Comparison of ENCODE assay signal across 10 cellular contexts in the genomic region with DNA sequence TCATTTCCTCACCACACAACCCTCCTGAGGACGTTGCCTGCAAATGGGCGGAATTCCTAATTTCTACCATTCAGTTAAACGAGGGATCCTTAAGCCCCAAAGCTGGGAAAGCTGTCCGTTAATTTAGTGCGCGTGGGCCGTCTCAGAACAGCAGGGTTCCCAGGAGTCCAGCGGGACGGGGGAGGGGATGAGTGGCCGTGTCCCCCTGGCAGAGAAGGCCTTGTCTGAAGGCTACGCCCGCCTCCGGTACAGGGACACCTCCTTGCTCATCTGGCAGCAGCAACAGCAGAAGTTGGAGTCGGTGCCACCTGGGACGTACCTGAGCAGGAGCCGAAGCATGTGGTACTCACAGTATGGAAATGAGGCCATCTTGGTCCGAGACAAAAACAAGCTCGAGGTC. TPM values are rescaled to one million over a fixed set of nuclear protein-coding genes. Genes with fewer than 3 reads are reported as not detected.
DNase-seq lines count a peak whose midpoint lies in the region; ATAC-seq and TF ChIP-seq lines count a peak whose summit lies in the region.
"Had no signal": no experiment of that assay in that cellular context is flagged by ENCODE, and none has a peak within 500 bp of the region (broad histone marks: within the 10 kb centered on the region; RNA-seq: fewer than 3 reads in every experiment).

No MANE protein-coding gene starts in this region.

- ATAC-seq in CD4-positive, alpha-beta T cell (ENCODE audit: poor library complexity) = no peak
- no peak for ATAC-seq in GM18873 (IDR thresholded peaks at IDR 0.05; ENCODE audit: low FRiP score, unreplicated experiment)
- ATAC-seq: left lobe of liver had no signal

- no peak for TF ChIP-seq CTCF in CD4-positive, alpha-beta T cell (IDR thresholded peaks at IDR 0.05)
- TF ChIP-seq CTCF in dorsolateral prefrontal cortex (IDR thresholded peaks at IDR 0.05 in 54 of 56, conservative IDR thresholded peaks at IDR 0.05 in 2 of 56; ENCODE audit: low read depth in 1 of 56, partially characterized antibody in 56 of 56) (no peak), neural crest cell (conservative IDR thresholded peaks at IDR 0.05) (no peak)

- CTCF ChIA-PET in CD4-positive, alpha-beta T cell (lab: Charles Lee) = interaction anchor here (1.7 kb wide), 1 partner anchor 73 kb away, joined by 3 read pairs; no protein-coding TSS in a partner anchor

- no peaks in the 10 kb centered on the region for H3K9me3 Mint-ChIP-seq in CD4-positive, alpha-beta T cell
- H3K9me3 Mint-ChIP-seq in neural crest cell = no peaks in the 10 kb centered on the region

- no peak overlapping the region for H3K27ac ChIP-seq in CD4-positive, alpha-beta T cell (ENCODE audit: low read depth, low read length)
- H3K27ac ChIP-seq in Karpas-422 (ENCODE audit: low read length) = peak overlapping the region; percentile 75; the same call in 1 of the 2 replicates
- H3K27ac ChIP-seq in dorsolateral prefrontal cortex = peak overlapping the region in 4 of 59 donors; percentile 77 to 88 (median 84)
- no peak overlapping the region for H3K27ac ChIP-seq in effector memory CD4-positive, alpha-beta T cell (ENCODE audit: insufficient read depth, low read length, poor library complexity, severe bottlenecking)

- POLR2A ChIA-PET in CD4-positive, alpha-beta T cell (lab: Charles Lee) = interaction anchor here (1.0 to 3.0 kb wide), 4 partner anchors 12 to 1356 kb away, joined by 3 to 20 read pairs (median 6); partner anchors contain the start of genes DDX31, GTF3C4 and WDR5

- no peaks in the 10 kb centered on the region for H3K4me1 Mint-ChIP-seq in CD4-positive, alpha-beta T cell (ENCODE audit: low read depth)
- H3K4me1 Mint-ChIP-seq in neural crest cell = peaks cover 32% of the 10 kb centered on the region

- H3K9ac ChIP-seq in Karpas-422 (ENCODE audit: low read length) = peak overlapping the region; percentile 75

- H3K4me2 ChIP-seq in Karpas-422 (ENCODE audit: low read depth, low read length, poor library complexity, severe bottlenecking) = peak overlapping the region; percentile 81

- no peaks in the 10 kb centered on the region for H3K27me3 Mint-ChIP-seq in CD4-positive, alpha-beta T cell
- H3K27me3 Mint-ChIP-seq in neural crest cell (ENCODE audit: low read depth) = no peaks in the 10 kb centered on the region

- DNase-seq in CD4-positive, alpha-beta T cell = no peak
- DNase-seq in Karpas-422 = no peak
- no peak for DNase-seq in dorsolateral prefrontal cortex
- DNase-seq in neural crest cell (ENCODE audit: low read depth, low spot score) = no peak
- DNase-seq in stimulated activated CD4-positive, alpha-beta T cell treated with anti-CD3 and anti-CD28 coated beads, Interleukin-2, amount 100 ng/mL, for 48 hours = no peak
- no peak for DNase-seq in effector memory CD4-positive, alpha-beta T cell
- no peak for DNase-seq in stimulated activated CD4-positive, alpha-beta T cell treated with anti-CD3 and anti-CD28 coated beads, Interleukin-4, amount 100 ng/mL, for 1 hour

- no peaks in the 10 kb centered on the region for H3K9me3 ChIP-seq in CD4-positive, alpha-beta T cell (ENCODE audit: control insufficient read depth, low read length)
- no peaks in the 10 kb centered on the region for H3K9me3 ChIP-seq in Karpas-422 (ENCODE audit: low read length)
- H3K9me3 ChIP-seq in effector memory CD4-positive, alpha-beta T cell (ENCODE audit: control insufficient read depth, low read length) = no peaks in the 10 kb centered on the region
- H3K9me3 ChIP-seq: tibial nerve had no signal

- H3K4me3 ChIP-seq in Karpas-422 (ENCODE audit: low read length) = peak overlapping the region; percentile 77
- H3K4me3 ChIP-seq in dorsolateral prefrontal cortex = peak overlapping the region in 50 of 59 donors; percentile 67 to 95 (median 88)
- no peak overlapping the region for H3K4me3 ChIP-seq in effector memory CD4-positive, alpha-beta T cell (ENCODE audit: insufficient read depth, low read depth, low read length, poor library complexity, severe bottlenecking)

- H3K4me3 Mint-ChIP-seq in CD4-positive, alpha-beta T cell = peak overlapping the region; percentile 88
- H3K4me3 Mint-ChIP-seq in neural crest cell = peak overlapping the region; percentile 80

- H3K36me3 Mint-ChIP-seq in CD4-positive, alpha-beta T cell (ENCODE audit: low read depth) = peaks cover 13% of the 10 kb centered on the region
- peaks cover 7% of the 10 kb centered on the region for H3K36me3 Mint-ChIP-seq in neural crest cell (ENCODE audit: low read depth)

- H3K27ac Mint-ChIP-seq in CD4-positive, alpha-beta T cell = no peak overlapping the region
- no peak overlapping the region for H3K27ac Mint-ChIP-seq in neural crest cell (ENCODE audit: unreplicated experiment)

- H3K9me2 ChIP-seq in Karpas-422 (replicated peaks; ENCODE audit: insufficient read depth, low read length) = no peaks in the 10 kb centered on the region

- peaks cover 5% of the 10 kb centered on the region; the same call in 1 of the 2 replicates for H3K36me3 ChIP-seq in Karpas-422 (ENCODE audit: insufficient read depth, low read length)
- peaks cover 13% of the 10 kb centered on the region for H3K36me3 ChIP-seq in effector memory CD4-positive, alpha-beta T cell (ENCODE audit: control insufficient read depth, insufficient read depth, low read length)

- H3K27me3 ChIP-seq in CD4-positive, alpha-beta T cell (ENCODE audit: control insufficient read depth, insufficient read depth, low read length) = no peaks in the 10 kb centered on the region
- no peaks in the 10 kb centered on the region for H3K27me3 ChIP-seq in Karpas-422 (ENCODE audit: low read length)
- no peaks in the 10 kb centered on the region for H3K27me3 ChIP-seq in dorsolateral prefrontal cortex
- no peaks in the 10 kb centered on the region for H3K27me3 ChIP-seq in effector memory CD4-positive, alpha-beta T cell (replicated peaks; ENCODE audit: control insufficient read depth, insufficient read depth, low read length, poor library complexity, severe bottlenecking)
- H3K27me3 ChIP-seq: tibial nerve had no signal

- 0 out of 2 replicates have a peak, but pooled peaks cover 3% of the 10 kb centered on the region for H3K79me2 ChIP-seq in Karpas-422 (ENCODE audit: low read length)

- H2AFZ ChIP-seq in Karpas-422 (ENCODE audit: low read length) = no peak overlapping the region

- intact Hi-C loops in CD4-positive, alpha-beta T cell (cut with DNase I, micrococcal nuclease) = loop anchor here in 1 of 2 experiments (5.0 to 10.0 kb wide), 4 partner anchors 301 to 672 kb away; partner anchors contain the start of genes RXRA, SURF1 and SURF2
- intact Hi-C loops in dorsolateral prefrontal cortex (cut with DNase I) = loop anchor here in 1 of 2 donors (5.0 kb wide), 1 partner anchor 111 kb away; the partner anchor contains the start of gene WDR5

- H4K20me1 ChIP-seq in Karpas-422 (ENCODE audit: insufficient read depth, low read depth, low read length) = peaks cover 5% of the 10 kb centered on the region; the same call in 1 of the 2 replicates

- peaks cover 18% of the 10 kb centered on the region for H3K4me1 ChIP-seq in Karpas-422 (ENCODE audit: low read length)
- H3K4me1 ChIP-seq in effector memory CD4-positive, alpha-beta T cell (ENCODE audit: control insufficient read depth, insufficient read depth, low read length, poor library complexity, severe bottlenecking) = peaks cover 7% of the 10 kb centered on the region

RNA-seq across cellular contexts. Expression of gene BRD3OS, which starts 1.3 kb away (rescaled TPM):
- 1 to 10 TPM; 4.0 to 4.9 TPM for total RNA-seq in CD4-positive, alpha-beta T cell
- total RNA-seq in Karpas-422 (2014; rRNA removed; shearing (Covaris generic); ENCODE audit: low replicate concordance) = 41.0 and 49.5 TPM in 2 replicates
- total RNA-seq in dorsolateral prefrontal cortex = 10 to 100 TPM; 22.2 to 73.3 (median 53.2) TPM
- 25.9 and 30.7 TPM in 2 replicates for total RNA-seq in neural crest cell

RNA-seq across cellular contexts. Expression of gene VAV2, which starts 34.4 kb away (rescaled TPM):
- 1 to 10 TPM; 1.6 to 1.7 TPM for total RNA-seq in CD4-positive, alpha-beta T cell
- total RNA-seq in Karpas-422 (2014; rRNA removed; shearing (Covaris generic); ENCODE audit: low replicate concordance) = 3.5 and 9.6 TPM in 2 replicates
- total RNA-seq in dorsolateral prefrontal cortex (10 to 100 TPM in 119 of 120 experiments, 1 to 10 TPM in 1; 8.9 to 27.9 (median 16.7) TPM), neural crest cell (40.6 and 47.0 TPM in 2 replicates)

RNA-seq across cellular contexts. Expression of gene BRD3, which starts 41.3 kb away (rescaled TPM):
- 10 to 100 TPM; 26.7 to 29.0 TPM for total RNA-seq in CD4-positive, alpha-beta T cell
- 4.0 and 7.2 TPM in 2 replicates for total RNA-seq in Karpas-422 (2014; rRNA removed; shearing (Covaris generic); ENCODE audit: low replicate concordance)
- total RNA-seq in dorsolateral prefrontal cortex = 10 to 100 TPM; 28.4 to 69.2 (median 48.5) TPM
- total RNA-seq in neural crest cell = 73.2 and 77.6 TPM in 2 replicates
